In genomic region chr5:56567278-56567677, GRCh38 we compare ENCODE assay signal across 2 cellular contexts.
TF ChIP-seq lines count a peak whose summit lies in the region.

No MANE protein-coding gene starts in this region.

TF ChIP-seq in IMR-90, 13 proteins besides CTCF, POLR2A, EP300 and RAD21:
- TF ChIP-seq CHD1 (IDR thresholded peaks at IDR 0.05; ENCODE audit: low read depth, low read length) (no peak), SMC3 (IDR thresholded peaks at IDR 0.05; ENCODE audit: low read depth, low read length) (no peak), NFE2L2 (IDR thresholded peaks at IDR 0.05; ENCODE audit: low read depth, low read length) (no peak), RFX5 (IDR thresholded peaks at IDR 0.05; ENCODE audit: low read depth, low read length) (no peak), MAZ (IDR thresholded peaks at IDR 0.05; ENCODE audit: borderline replicate concordance, low read depth, low read length) (no peak), BHLHE40 (IDR thresholded peaks at IDR 0.05; ENCODE audit: low read depth, low read length) (no peak), RCOR1 (IDR thresholded peaks at IDR 0.05; ENCODE audit: insufficient replicate concordance, low read length) (no peak), MXI1 (IDR thresholded peaks at IDR 0.05; ENCODE audit: borderline replicate concordance, low read depth, low read length) (no peak), FOS (IDR thresholded peaks at IDR 0.05; ENCODE audit: low read depth, low read length) (no peak), MAFK (IDR thresholded peaks at IDR 0.05; ENCODE audit: low read depth, low read length) (no peak), CEBPB (IDR thresholded peaks at IDR 0.05; ENCODE audit: low read depth, low read length) (no peak)
- TF ChIP-seq, protein P1, sequence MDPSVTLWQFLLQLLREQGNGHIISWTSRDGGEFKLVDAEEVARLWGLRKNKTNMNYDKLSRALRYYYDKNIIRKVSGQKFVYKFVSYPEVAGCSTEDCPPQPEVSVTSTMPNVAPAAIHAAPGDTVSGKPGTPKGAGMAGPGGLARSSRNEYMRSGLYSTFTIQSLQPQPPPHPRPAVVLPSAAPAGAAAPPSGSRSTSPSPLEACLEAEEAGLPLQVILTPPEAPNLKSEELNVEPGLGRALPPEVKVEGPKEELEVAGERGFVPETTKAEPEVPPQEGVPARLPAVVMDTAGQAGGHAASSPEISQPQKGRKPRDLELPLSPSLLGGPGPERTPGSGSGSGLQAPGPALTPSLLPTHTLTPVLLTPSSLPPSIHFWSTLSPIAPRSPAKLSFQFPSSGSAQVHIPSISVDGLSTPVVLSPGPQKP (IDR thresholded peaks at IDR 0.05; ENCODE audit: borderline replicate concordance, low read depth, low read length): no peak
- TF ChIP-seq, protein P2, sequence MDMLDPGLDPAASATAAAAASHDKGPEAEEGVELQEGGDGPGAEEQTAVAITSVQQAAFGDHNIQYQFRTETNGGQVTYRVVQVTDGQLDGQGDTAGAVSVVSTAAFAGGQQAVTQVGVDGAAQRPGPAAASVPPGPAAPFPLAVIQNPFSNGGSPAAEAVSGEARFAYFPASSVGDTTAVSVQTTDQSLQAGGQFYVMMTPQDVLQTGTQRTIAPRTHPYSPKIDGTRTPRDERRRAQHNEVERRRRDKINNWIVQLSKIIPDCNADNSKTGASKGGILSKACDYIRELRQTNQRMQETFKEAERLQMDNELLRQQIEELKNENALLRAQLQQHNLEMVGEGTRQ (IDR thresholded peaks at IDR 0.05; ENCODE audit: low read depth, low read length): no peak

TF ChIP-seq in neural cell, 6 proteins besides CTCF, POLR2A, EP300 and RAD21:
- TF ChIP-seq POLR2AphosphoS5 (IDR thresholded peaks at IDR 0.05) (no peak), MXI1 (conservative IDR thresholded peaks at IDR 0.05; ENCODE audit: poor library complexity, severe bottlenecking) (no peak), EZH2 (IDR thresholded peaks at IDR 0.05; ENCODE audit: borderline replicate concordance, insufficient read depth, low read length, poor library complexity, severe bottlenecking) (no peak), TAF1 (IDR thresholded peaks at IDR 0.05; ENCODE audit: low read depth) (no peak), SMC3 (conservative IDR thresholded peaks at IDR 0.05; ENCODE audit: poor library complexity) (no peak)
- TF ChIP-seq, protein P3, sequence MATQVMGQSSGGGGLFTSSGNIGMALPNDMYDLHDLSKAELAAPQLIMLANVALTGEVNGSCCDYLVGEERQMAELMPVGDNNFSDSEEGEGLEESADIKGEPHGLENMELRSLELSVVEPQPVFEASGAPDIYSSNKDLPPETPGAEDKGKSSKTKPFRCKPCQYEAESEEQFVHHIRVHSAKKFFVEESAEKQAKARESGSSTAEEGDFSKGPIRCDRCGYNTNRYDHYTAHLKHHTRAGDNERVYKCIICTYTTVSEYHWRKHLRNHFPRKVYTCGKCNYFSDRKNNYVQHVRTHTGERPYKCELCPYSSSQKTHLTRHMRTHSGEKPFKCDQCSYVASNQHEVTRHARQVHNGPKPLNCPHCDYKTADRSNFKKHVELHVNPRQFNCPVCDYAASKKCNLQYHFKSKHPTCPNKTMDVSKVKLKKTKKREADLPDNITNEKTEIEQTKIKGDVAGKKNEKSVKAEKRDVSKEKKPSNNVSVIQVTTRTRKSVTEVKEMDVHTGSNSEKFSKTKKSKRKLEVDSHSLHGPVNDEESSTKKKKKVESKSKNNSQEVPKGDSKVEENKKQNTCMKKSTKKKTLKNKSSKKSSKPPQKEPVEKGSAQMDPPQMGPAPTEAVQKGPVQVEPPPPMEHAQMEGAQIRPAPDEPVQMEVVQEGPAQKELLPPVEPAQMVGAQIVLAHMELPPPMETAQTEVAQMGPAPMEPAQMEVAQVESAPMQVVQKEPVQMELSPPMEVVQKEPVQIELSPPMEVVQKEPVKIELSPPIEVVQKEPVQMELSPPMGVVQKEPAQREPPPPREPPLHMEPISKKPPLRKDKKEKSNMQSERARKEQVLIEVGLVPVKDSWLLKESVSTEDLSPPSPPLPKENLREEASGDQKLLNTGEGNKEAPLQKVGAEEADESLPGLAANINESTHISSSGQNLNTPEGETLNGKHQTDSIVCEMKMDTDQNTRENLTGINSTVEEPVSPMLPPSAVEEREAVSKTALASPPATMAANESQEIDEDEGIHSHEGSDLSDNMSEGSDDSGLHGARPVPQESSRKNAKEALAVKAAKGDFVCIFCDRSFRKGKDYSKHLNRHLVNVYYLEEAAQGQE (IDR thresholded peaks at IDR 0.05; ENCODE audit: borderline replicate concordance): no peak
